In the genomic region with DNA sequence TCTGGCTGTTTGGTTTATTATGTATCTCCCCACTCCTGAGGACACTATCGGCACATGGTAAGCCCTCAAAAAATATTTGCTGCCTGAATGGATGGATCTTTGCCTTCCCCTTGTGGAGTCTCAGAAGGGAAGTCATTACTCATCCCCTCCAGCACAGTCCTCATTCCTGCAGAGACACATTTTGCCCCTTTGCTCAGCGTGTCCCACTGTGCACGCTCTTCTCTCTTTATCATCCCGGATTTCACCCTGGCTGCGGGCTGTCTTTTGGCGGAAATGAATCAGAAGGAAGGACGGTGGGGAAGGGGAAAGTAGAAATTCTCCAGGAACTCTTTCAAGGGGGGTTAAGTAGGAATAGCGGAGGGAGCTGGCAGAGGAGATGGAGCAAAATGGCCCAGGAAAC, we compare ENCODE assay signal across 1 cellular context.
TF ChIP-seq lines count a peak whose summit lies in the region.

No MANE protein-coding gene starts in this region.

TF ChIP-seq in H1, 55 proteins besides CTCF, POLR2A, EP300 and RAD21:
- TF ChIP-seq, protein P1, sequence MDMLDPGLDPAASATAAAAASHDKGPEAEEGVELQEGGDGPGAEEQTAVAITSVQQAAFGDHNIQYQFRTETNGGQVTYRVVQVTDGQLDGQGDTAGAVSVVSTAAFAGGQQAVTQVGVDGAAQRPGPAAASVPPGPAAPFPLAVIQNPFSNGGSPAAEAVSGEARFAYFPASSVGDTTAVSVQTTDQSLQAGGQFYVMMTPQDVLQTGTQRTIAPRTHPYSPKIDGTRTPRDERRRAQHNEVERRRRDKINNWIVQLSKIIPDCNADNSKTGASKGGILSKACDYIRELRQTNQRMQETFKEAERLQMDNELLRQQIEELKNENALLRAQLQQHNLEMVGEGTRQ (IDR thresholded peaks at IDR 0.05; ENCODE audit: low read length), result no peak
- no peak for TF ChIP-seq NANOG (IDR thresholded peaks at IDR 0.05; ENCODE audit: insufficient read depth, low read depth, low read length, poor library complexity, severe bottlenecking)
- TF ChIP-seq POU5F1 (IDR thresholded peaks at IDR 0.05; ENCODE audit: low read depth, low read length), result no peak
- TF ChIP-seq BCL11A (IDR thresholded peaks at IDR 0.05; ENCODE audit: low read depth in 2 of 2, low read length in 2 of 2), result no peak
- no peak for TF ChIP-seq RXRA (IDR thresholded peaks at IDR 0.05; ENCODE audit: insufficient read depth, low read depth, low read length)
